ENCODE assay signal across 1 cellular context in genomic region chr2:112762276-112762675, GRCh38.
TF ChIP-seq lines count a peak whose summit lies in the region.

No MANE protein-coding gene starts in this region.

TF ChIP-seq in K562, 482 proteins besides CTCF, POLR2A, EP300 and RAD21:
- TF ChIP-seq CEBPB (tag; IDR thresholded peaks at IDR 0.05) (peak; percentile 83), NR2C1 (IDR thresholded peaks at IDR 0.05) (no peak), NR2C1 (tag; IDR thresholded peaks at IDR 0.05) (no peak)
